ENCODE assay signal across 13 cellular contexts in genomic region chr10:115963848-115964247, GRCh38.
DNase-seq lines count a peak whose midpoint lies in the region; ATAC-seq, FAIRE-seq and TF ChIP-seq lines count a peak whose summit lies in the region.
"Had no signal": no experiment of that assay in that cellular context is flagged by ENCODE, and none has a peak within 500 bp of the region (broad histone marks: within the 10 kb centered on the region; RNA-seq: fewer than 3 reads in every experiment).

No MANE protein-coding gene starts in this region.

- H3K9ac ChIP-seq in astrocyte (ENCODE audit: low read length) (no peak overlapping the region), mesendoderm (ENCODE audit: low read length) (no peak overlapping the region)

- no peaks in the 10 kb centered on the region for H3K9me3 ChIP-seq in astrocyte (ENCODE audit: insufficient read depth, low read depth, low read length)
- H3K9me3 ChIP-seq in esophagus squamous epithelium = no peaks in the 10 kb centered on the region
- no peaks in the 10 kb centered on the region for H3K9me3 ChIP-seq in prostate gland
- H3K9me3 ChIP-seq: pancreas had no signal

- H3K36me3 ChIP-seq in astrocyte (ENCODE audit: insufficient read depth, low read length) (no peaks in the 10 kb centered on the region), mesendoderm (ENCODE audit: control insufficient read depth, insufficient read depth, low read length) (no peaks in the 10 kb centered on the region), esophagus squamous epithelium (no peaks in the 10 kb centered on the region), prostate gland (no peaks in the 10 kb centered on the region)
- H3K36me3 ChIP-seq: pancreas had no signal

- H2BK5ac ChIP-seq in mesendoderm (ENCODE audit: low read length) = no peak overlapping the region

- no peak overlapping the region for H2AK5ac ChIP-seq in mesendoderm (ENCODE audit: low read length)

- no peak overlapping the region for H3K23ac ChIP-seq in mesendoderm (ENCODE audit: low read length)

- H3K27me3 Mint-ChIP-seq in astrocyte (ENCODE audit: low read depth, unreplicated experiment) = peaks cover 6% of the 10 kb centered on the region
- no peaks in the 10 kb centered on the region for H3K27me3 Mint-ChIP-seq in effector memory CD8-positive, alpha-beta T cell
- H3K27me3 Mint-ChIP-seq: activated B cell treated with CpG ODN at 0.5 μM for 24 hours, IgD-negative memory B cell had no signal

- H3K4me1 ChIP-seq in astrocyte (ENCODE audit: insufficient read depth, low read length) (no peaks in the 10 kb centered on the region), mesendoderm (ENCODE audit: control insufficient read depth, low read depth, low read length) (no peaks in the 10 kb centered on the region), esophagus squamous epithelium (no peaks in the 10 kb centered on the region), prostate gland (replicated peaks) (no peaks in the 10 kb centered on the region)
- H3K4me1 ChIP-seq: pancreas had no signal

- H3K36me3 Mint-ChIP-seq in astrocyte (ENCODE audit: low read depth, unreplicated experiment) = no peaks in the 10 kb centered on the region
- H3K36me3 Mint-ChIP-seq in effector memory CD8-positive, alpha-beta T cell (ENCODE audit: insufficient read depth) = no peaks in the 10 kb centered on the region
- H3K36me3 Mint-ChIP-seq: IgD-negative memory B cell had no signal

- FAIRE-seq in astrocyte (lab: Jason Lieb, UNC) = no peak
- FAIRE-seq: pancreas had no signal

- no peak overlapping the region for H3K4me3 Mint-ChIP-seq in astrocyte (ENCODE audit: unreplicated experiment)
- H3K4me3 Mint-ChIP-seq in effector memory CD8-positive, alpha-beta T cell = no peak overlapping the region
- H3K4me3 Mint-ChIP-seq: activated B cell treated with CpG ODN at 0.5 μM for 24 hours; activated naive CD4-positive, alpha-beta T cell treated with anti-CD3 and anti-CD28 coated beads for 36 hours; IgD-negative memory B cell had no signal

- TF ChIP-seq CTCF in LNCaP clone FGC (IDR thresholded peaks at IDR 0.05; ENCODE audit: control insufficient read depth, extremely low read depth, insufficient read depth) (peak; percentile 32), astrocyte (IDR thresholded peaks at IDR 0.05; ENCODE audit: insufficient read depth, low read depth, low read length) (peak; percentile 14), esophagus squamous epithelium (IDR thresholded peaks at IDR 0.05) (no peak), prostate gland (IDR thresholded peaks at IDR 0.05) (no peak)

- no peak overlapping the region for H4K5ac ChIP-seq in mesendoderm (ENCODE audit: low read length)

- H3K79me1 ChIP-seq in mesendoderm (ENCODE audit: low read length) = no peaks in the 10 kb centered on the region

- no peak overlapping the region for H3K4me2 ChIP-seq in astrocyte (ENCODE audit: low read length)
- no peak overlapping the region for H3K4me2 ChIP-seq in mesendoderm (ENCODE audit: low read length)

- H3K4me3 ChIP-seq in LNCaP clone FGC (ENCODE audit: low read depth, low read length) = no peak overlapping the region
- H3K4me3 ChIP-seq in astrocyte (ENCODE audit: insufficient read depth, low read depth, low read length) = no peak overlapping the region
- H3K4me3 ChIP-seq in mesendoderm (ENCODE audit: low read length) = no peak overlapping the region
- H3K4me3 ChIP-seq in esophagus squamous epithelium = no peak overlapping the region
- H3K4me3 ChIP-seq in prostate gland = no peak overlapping the region
- H3K4me3 ChIP-seq: pancreas had no signal

- H3K79me2 ChIP-seq in astrocyte (ENCODE audit: insufficient read depth, low read length) (no peaks in the 10 kb centered on the region), mesendoderm (ENCODE audit: control insufficient read depth, insufficient read depth, low read length) (no peaks in the 10 kb centered on the region)

- intact Hi-C loops in esophagus squamous epithelium (cut with DNase I) = no loop called here
- intact Hi-C loops in prostate gland (cut with DNase I) = no loop called here

- no peaks in the 10 kb centered on the region for H3K4me1 Mint-ChIP-seq in astrocyte (ENCODE audit: low read depth, unreplicated experiment)
- no peaks in the 10 kb centered on the region for H3K4me1 Mint-ChIP-seq in effector memory CD8-positive, alpha-beta T cell (ENCODE audit: low read depth in 2 of 2)
- H3K4me1 Mint-ChIP-seq: activated B cell treated with CpG ODN at 0.5 μM for 24 hours, IgD-negative memory B cell had no signal

- no peak overlapping the region for H2BK120ac ChIP-seq in mesendoderm (ENCODE audit: low read depth, low read length)

- no peak overlapping the region for H2BK15ac ChIP-seq in mesendoderm (replicated peaks; ENCODE audit: low read depth)

- H3K27ac ChIP-seq in astrocyte (ENCODE audit: low read depth, low read length) = no peak overlapping the region
- no peak overlapping the region for H3K27ac ChIP-seq in mesendoderm (ENCODE audit: low read depth, low read length)
- no peak overlapping the region for H3K27ac ChIP-seq in esophagus squamous epithelium
- H3K27ac ChIP-seq in prostate gland = no peak overlapping the region
- H3K27ac ChIP-seq: pancreas had no signal

- no peak overlapping the region for H3K56ac ChIP-seq in mesendoderm (ENCODE audit: low read length)

- no peaks in the 10 kb centered on the region for H3K9me3 Mint-ChIP-seq in astrocyte (ENCODE audit: unreplicated experiment)
- H3K9me3 Mint-ChIP-seq in effector memory CD8-positive, alpha-beta T cell = peaks cover 13 to 33% of the 10 kb centered on the region in 2 donors
- H3K9me3 Mint-ChIP-seq: activated naive CD4-positive, alpha-beta T cell treated with anti-CD3 and anti-CD28 coated beads for 36 hours had no signal

- H3K4ac ChIP-seq in mesendoderm (ENCODE audit: low read depth, low read length) = no peak overlapping the region

- no peak overlapping the region for H4K8ac ChIP-seq in mesendoderm (ENCODE audit: low read depth, low read length)

- DNase-seq in DMS 273 (lab: John Stamatoyannopoulos, UW; ENCODE audit: unreplicated experiment) = peak; percentile 86
- DNase-seq in LNCaP clone FGC (ENCODE audit: low read depth) = no peak
- peak; percentile 27 for DNase-seq in astrocyte (ENCODE audit: low read depth)
- peak; percentile 53 for DNase-seq in mesendoderm
- DNase-seq in stimulated activated naive CD4-positive, alpha-beta T cell (lab: John Stamatoyannopoulos, UW) = no peak
- no peak for DNase-seq in esophagus squamous epithelium (lab: John Stamatoyannopoulos, UW)
- no peak for DNase-seq in prostate gland (ENCODE audit: low spot score)
- no peak for DNase-seq in effector memory CD8-positive, alpha-beta T cell
- DNase-seq: activated B cell treated with CpG ODN at 0.5 μM for 24 hours; activated naive CD4-positive, alpha-beta T cell treated with anti-CD3 and anti-CD28 coated beads for 36 hours; pancreas had no signal

- H3K27ac Mint-ChIP-seq in astrocyte (ENCODE audit: unreplicated experiment) = no peak overlapping the region
- no peak overlapping the region for H3K27ac Mint-ChIP-seq in effector memory CD8-positive, alpha-beta T cell
- H3K27ac Mint-ChIP-seq: activated B cell treated with CpG ODN at 0.5 μM for 24 hours; activated naive CD4-positive, alpha-beta T cell treated with anti-CD3 and anti-CD28 coated beads for 36 hours; IgD-negative memory B cell had no signal

- H4K20me1 ChIP-seq in astrocyte (ENCODE audit: insufficient read depth, low read length) = no peaks in the 10 kb centered on the region

- no CpG with 5 or more reads among the region's 6 CpGs for WGBS in mesendoderm (ENCODE audit: extremely low coverage, insufficient coverage, low lambda C conversion rate)
- WGBS in esophagus squamous epithelium, 2 donors = 34 to 35% methylated on average over 5 to 6 of the region's 6 CpGs
- 53% methylated on average over 6 of the region's 6 CpGs for WGBS in prostate gland

- H3K18ac ChIP-seq in mesendoderm (ENCODE audit: low read length) = no peak overlapping the region

- H3K27me3 ChIP-seq in astrocyte (ENCODE audit: insufficient read depth, low read length) = no peaks in the 10 kb centered on the region
- no peaks in the 10 kb centered on the region for H3K27me3 ChIP-seq in mesendoderm (ENCODE audit: insufficient read depth, low read length, poor library complexity)
- no peaks in the 10 kb centered on the region for H3K27me3 ChIP-seq in esophagus squamous epithelium
- no peaks in the 10 kb centered on the region for H3K27me3 ChIP-seq in prostate gland (replicated peaks; ENCODE audit: insufficient read depth)
- H3K27me3 ChIP-seq: pancreas had no signal

- TF ChIP-seq POLR2A in esophagus squamous epithelium (IDR thresholded peaks at IDR 0.05) (no peak), prostate gland (IDR thresholded peaks at IDR 0.05) (no peak)

- ATAC-seq in effector memory CD8-positive, alpha-beta T cell (replicated peaks) = no peak
- ATAC-seq: Panc1, pancreas had no signal

- H2AFZ ChIP-seq in astrocyte (ENCODE audit: low read depth, low read length) = no peak overlapping the region

Comparison
In these comparisons a context has a peak if more than half of its experiments do, and no peak if none do; other contexts are left out.
1. DNase-seq: peak in DMS 273 (single experiment), astrocyte (single experiment) and mesendoderm (single experiment); none in LNCaP clone FGC (single experiment), stimulated activated naive CD4-positive, alpha-beta T cell (0 of 6), esophagus squamous epithelium (single experiment), prostate gland (single experiment) and effector memory CD8-positive, alpha-beta T cell (0 of 3).
2. CTCF ChIP-seq: peak in LNCaP clone FGC (single experiment) and astrocyte (single experiment); none in esophagus squamous epithelium (0 of 6) and prostate gland (0 of 4).